ENCODE assay signal across 13 cellular contexts in the genomic region with DNA sequence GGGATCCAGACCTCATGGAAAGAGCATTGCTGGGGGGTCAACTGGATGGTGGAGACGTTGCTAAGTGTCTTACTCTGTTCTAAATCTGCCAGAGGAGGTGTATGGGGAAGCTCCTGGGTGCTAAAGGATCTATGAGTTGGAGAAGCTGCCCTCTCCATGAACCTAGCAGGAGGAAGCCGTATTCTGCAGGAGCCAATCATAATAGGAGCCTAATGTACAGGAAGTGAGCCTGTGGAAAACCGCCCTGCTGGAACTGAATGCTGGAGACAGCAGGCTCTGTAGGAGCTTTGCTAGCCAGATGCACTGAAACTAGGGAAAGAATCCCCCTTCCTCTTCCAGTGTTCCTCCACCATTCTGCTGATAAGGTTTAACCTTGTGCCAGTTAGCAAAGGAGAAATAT. TPM values are rescaled to one million over a fixed set of nuclear protein-coding genes. Genes with fewer than 3 reads are reported as not detected.
A peak's percentile ranks its signal among the peaks of the same experiment; 100 is the strongest.
DNase-seq lines count a peak whose midpoint lies in the region; ATAC-seq, FAIRE-seq and TF ChIP-seq lines count a peak whose summit lies in the region.
"Had no signal": no experiment of that assay in that cellular context is flagged by ENCODE, and none has a peak within 500 bp of the region (broad histone marks: within the 10 kb centered on the region; RNA-seq: fewer than 3 reads in every experiment).

No MANE protein-coding gene starts in this region.

- H3K4me1 ChIP-seq in gastroesophageal sphincter (peaks cover 0 to 17% (median 4%) of the 10 kb centered on the region in 3 donors), testis (no peaks in the 10 kb centered on the region)

- CTCF ChIA-PET in activated CD8-positive, alpha-beta memory T cell treated with anti-CD3 and anti-CD28 coated beads, Interleukin-2, amount 10 ng/mL, durations not matched to agents 7 days and 5 days (lab: Charles Lee): interaction anchor here (0.6 to 1.1 kb wide), 2 partner anchors 21 to 68 kb away, joined by 3 read pairs; a partner anchor contains a TSS

- TF ChIP-seq CTCF in gastroesophageal sphincter (IDR thresholded peaks at IDR 0.05): no peak
- TF ChIP-seq CTCF in testis (IDR thresholded peaks at IDR 0.05): no peak
- no peak for TF ChIP-seq CTCF in coronary artery (IDR thresholded peaks at IDR 0.05)

- H3K36me3 ChIP-seq in gastroesophageal sphincter (peaks cover 0 to 20% of the 10 kb centered on the region in 2 donors), testis (ENCODE audit: low read depth, missing control alignments) (no peaks in the 10 kb centered on the region)

- intact Hi-C loops in testis (cut with DNase I; ENCODE audit: low total_unique reads): no loop called here

- no peak for TF ChIP-seq POLR2A in gastroesophageal sphincter (IDR thresholded peaks at IDR 0.05)
- no peak for TF ChIP-seq POLR2A in testis (IDR thresholded peaks at IDR 0.05)

- H3K27ac Mint-ChIP-seq in activated CD8-positive, alpha-beta memory T cell treated with anti-CD3 and anti-CD28 coated beads, Interleukin-2, amount 10 ng/mL, durations not matched to agents 7 days and 5 days: no peak overlapping the region
- H3K27ac Mint-ChIP-seq: stimulated activated memory B cell treated with anti-CD40 and anti-IgM and Interleukin-4, amounts not matched to agents 10 μg/mL and 1 μg/mL and 100 μg/mL, for 72 hours had no signal

- H3K36me3 Mint-ChIP-seq in activated CD8-positive, alpha-beta memory T cell treated with anti-CD3 and anti-CD28 coated beads, Interleukin-2, amount 10 ng/mL, durations not matched to agents 7 days and 5 days: peaks cover 39% of the 10 kb centered on the region

- FAIRE-seq in RCC 7860 (lab: Jason Lieb, UNC): no peak

- H3K27ac ChIP-seq in gastroesophageal sphincter (no peak overlapping the region), testis (no peak overlapping the region), coronary artery (no peak overlapping the region), caudate nucleus (ENCODE audit: low read depth, low read length) (no peak overlapping the region)

- H3K4me3 ChIP-seq in gastroesophageal sphincter: no peak overlapping the region
- no peak overlapping the region for H3K4me3 ChIP-seq in testis
- H3K4me3 ChIP-seq in coronary artery: no peak overlapping the region

- H3K27me3 Mint-ChIP-seq in activated CD8-positive, alpha-beta memory T cell treated with anti-CD3 and anti-CD28 coated beads, Interleukin-2, amount 10 ng/mL, durations not matched to agents 7 days and 5 days: no peaks in the 10 kb centered on the region
- H3K27me3 Mint-ChIP-seq: naive B cell; stimulated activated memory B cell treated with anti-CD40 and anti-IgM and Interleukin-4, amounts not matched to agents 10 μg/mL and 1 μg/mL and 100 μg/mL, for 72 hours had no signal

- TF ChIP-seq EP300 in gastroesophageal sphincter (IDR thresholded peaks at IDR 0.05): no peak

- H3K4me3 Mint-ChIP-seq in activated CD8-positive, alpha-beta memory T cell treated with anti-CD3 and anti-CD28 coated beads, Interleukin-2, amount 10 ng/mL, durations not matched to agents 7 days and 5 days: no peak overlapping the region
- H3K4me3 Mint-ChIP-seq: naive B cell; stimulated activated memory B cell treated with anti-CD40 and anti-IgM and Interleukin-4, amounts not matched to agents 10 μg/mL and 1 μg/mL and 100 μg/mL, for 72 hours had no signal

- H3K9me3 Mint-ChIP-seq in activated CD8-positive, alpha-beta memory T cell treated with anti-CD3 and anti-CD28 coated beads, Interleukin-2, amount 10 ng/mL, durations not matched to agents 7 days and 5 days (ENCODE audit: low read depth): no peaks in the 10 kb centered on the region
- H3K9me3 Mint-ChIP-seq: naive B cell; stimulated activated memory B cell treated with anti-CD40 and anti-IgM and Interleukin-4, amounts not matched to agents 10 μg/mL and 1 μg/mL and 100 μg/mL, for 72 hours had no signal

- no peak for ATAC-seq in activated CD8-positive, alpha-beta memory T cell treated with anti-CD3 and anti-CD28 coated beads, Interleukin-2, amount 10 ng/mL, durations not matched to agents 7 days and 5 days
- peak; percentile 53 for ATAC-seq in gastroesophageal sphincter
- no peak for ATAC-seq in GM21528 (IDR thresholded peaks at IDR 0.05; ENCODE audit: low FRiP score, unreplicated experiment)
- ATAC-seq: stimulated activated memory B cell treated with anti-CD40 and anti-IgM and Interleukin-4, amounts not matched to agents 10 μg/mL and 1 μg/mL and 100 μg/mL, for 72 hours had no signal

- peaks cover 29% of the 10 kb centered on the region for H3K4me1 Mint-ChIP-seq in activated CD8-positive, alpha-beta memory T cell treated with anti-CD3 and anti-CD28 coated beads, Interleukin-2, amount 10 ng/mL, durations not matched to agents 7 days and 5 days

- H3K9me3 ChIP-seq in gastroesophageal sphincter (no peaks in the 10 kb centered on the region), testis (no peaks in the 10 kb centered on the region)

- H3K27me3 ChIP-seq in gastroesophageal sphincter (no peaks in the 10 kb centered on the region), testis (no peaks in the 10 kb centered on the region)

- peak; percentile 15 for DNase-seq in activated CD8-positive, alpha-beta memory T cell treated with anti-CD3 and anti-CD28 coated beads, Interleukin-2, amount 10 ng/mL, durations not matched to agents 7 days and 5 days
- no peak for DNase-seq in activated CD8-positive, alpha-beta memory T cell treated with anti-CD3 and anti-CD28 coated beads, Interleukin-2, amount 50 U/mL, for 48 hours
- DNase-seq in RCC 7860 (ENCODE audit: low spot score) (peak; percentile 17), testis (peak; percentile 27), coronary artery (ENCODE audit: low spot score) (no peak), caudate nucleus (lab: John Stamatoyannopoulos, UW) (no peak)
- DNase-seq: AML-193, hippocampal formation, naive B cell, NCI-H446 treated with DMSO at 0.1 percent for 48 hours had no signal

- WGBS in gastroesophageal sphincter (ENCODE audit: low coverage in 1 of 2), 2 donors: 35 to 50% methylated on average over 1 to 3 of the region's 3 CpGs
- WGBS in testis, 2 donors: 31 to 40% methylated on average over 3 of the region's 3 CpGs

RNA-seq across cellular contexts. Expression of a gene that starts 10.9 kb away (rescaled TPM):
- total RNA-seq in activated CD8-positive, alpha-beta memory T cell treated with anti-CD3 and anti-CD28 coated beads, Interleukin-2, amount 10 ng/mL, durations not matched to agents 7 days and 5 days: 10 to 100 TPM; 34.7 to 40.8 TPM
- total RNA-seq in gastroesophageal sphincter (10 to 100 TPM; 14.1 to 26.6 (median 20.4) TPM), testis (10 to 100 TPM; 18.3 to 21.6 TPM)
- polyA plus RNA-seq in testis (ENCODE audit: insufficient read depth, low read depth, low replicate concordance): 3.3 TPM

RNA-seq across cellular contexts. Expression of a gene that starts 20.9 kb away (rescaled TPM):
- total RNA-seq in activated CD8-positive, alpha-beta memory T cell treated with anti-CD3 and anti-CD28 coated beads, Interleukin-2, amount 10 ng/mL, durations not matched to agents 7 days and 5 days: 10 to 100 TPM; 54.7 to 56.2 TPM
- total RNA-seq in gastroesophageal sphincter: 10 to 100 TPM; 21.3 to 30.4 (median 24.1) TPM
- total RNA-seq in testis: 10 to 100 TPM; 80.3 to 89.0 TPM
- 39.1 TPM for polyA plus RNA-seq in testis (ENCODE audit: insufficient read depth, low read depth, low replicate concordance)

RNA-seq across cellular contexts. Expression of a gene that starts 53.7 kb away (rescaled TPM):
- total RNA-seq in activated CD8-positive, alpha-beta memory T cell treated with anti-CD3 and anti-CD28 coated beads, Interleukin-2, amount 10 ng/mL, durations not matched to agents 7 days and 5 days: 1 to 10 TPM in 1 of 2 experiments, under 1 TPM in 1; 0.35 to 1.3 TPM
- total RNA-seq in gastroesophageal sphincter (not detected), testis (under 1 TPM in 1 of 2 donors, not detected in 1; 0.19 TPM)
- not detected for polyA plus RNA-seq in testis (ENCODE audit: insufficient read depth, low read depth, low replicate concordance)

Comparison
In these comparisons a context has a peak if more than half of its experiments do, and no peak if none do; other contexts are left out.
1. DNase-seq: peak in activated CD8-positive, alpha-beta memory T cell treated with anti-CD3 and anti-CD28 coated beads, Interleukin-2, amount 10 ng/mL, durations not matched to agents 7 days and 5 days (single experiment), RCC 7860 (single experiment) and testis (single experiment); none in activated CD8-positive, alpha-beta memory T cell treated with anti-CD3 and anti-CD28 coated beads, Interleukin-2, amount 50 U/mL, for 48 hours (single experiment), coronary artery (single experiment) and caudate nucleus (0 of 61).